Comparison of ENCODE assay signal across 23 cellular contexts in the genomic region with DNA sequence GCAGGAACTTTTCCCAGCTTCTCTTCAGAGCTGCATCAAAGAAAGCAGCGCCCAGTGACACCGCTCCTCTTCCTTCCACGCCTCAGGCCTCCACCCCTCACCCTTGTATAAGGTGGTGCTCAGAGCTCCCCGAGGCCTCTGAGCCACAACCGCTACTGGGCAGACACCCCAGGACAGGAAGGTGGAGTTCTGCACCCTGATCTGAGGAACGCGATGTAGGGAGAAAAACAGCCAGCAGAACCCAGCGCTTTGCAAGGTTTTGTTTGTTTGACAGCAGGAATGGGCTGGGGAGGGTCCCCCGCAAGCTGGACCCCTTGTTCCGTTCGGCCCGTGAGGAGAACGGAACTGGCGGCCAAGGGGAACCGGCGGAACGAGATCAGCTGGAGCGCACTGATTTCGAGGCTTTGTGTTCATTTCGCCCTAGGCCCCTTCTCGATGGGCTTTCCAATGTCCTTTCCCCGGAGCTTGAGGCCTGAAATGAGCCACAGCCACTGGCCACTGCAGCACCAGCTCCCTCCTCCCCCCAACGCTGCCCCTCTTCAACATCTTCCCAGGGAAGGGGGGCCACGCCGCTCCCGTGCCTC.
"Had no signal": no experiment of that assay in that cellular context is flagged by ENCODE, and none has a peak within 500 bp of the region (broad histone marks: within the 10 kb centered on the region; RNA-seq: fewer than 3 reads in every experiment).

No MANE protein-coding gene starts in this region.

- H3K9me3 Mint-ChIP-seq: activated CD4-positive, alpha-beta memory T cell treated with anti-CD3 and anti-CD28 coated beads for 36 hours; activated T-helper 2 cell treated with anti-CD3 and anti-CD28 coated beads, Interferon-gamma antibody, Interleukin-2, Interleukin-4, amounts not matched to agents 10 μg/mL and 5 μg/mL and 100 μg/mL, durations not matched to agents 14 hours and 24 hours and 36 hours; brain; stimulated activated naive CD8-positive, alpha-beta T cell treated with anti-CD3 and anti-CD28 coated beads, Interleukin-15, amount 100 ng/mL, for 72 hours; T-helper 2 cell treated with Interferon-gamma antibody and Interleukin-4, amounts not matched to agents 5 μg/mL and 100 μg/mL, for 36 hours; type B pancreatic cell; WTC11 had no signal

- H3K27ac ChIP-seq: dorsolateral prefrontal cortex, prostate gland, right atrium auricular region, suprapubic skin had no signal

- H3K27me3 Mint-ChIP-seq: activated CD4-positive, alpha-beta memory T cell treated with anti-CD3 and anti-CD28 coated beads for 36 hours; activated CD4-positive, alpha-beta T cell treated with anti-CD3 and anti-CD28 coated beads for 36 hours; stimulated activated naive CD8-positive, alpha-beta T cell treated with anti-CD3 and anti-CD28 coated beads, Interleukin-15, amount 100 ng/mL, for 72 hours; type B pancreatic cell had no signal

- DNase-seq: activated CD4-positive, alpha-beta memory T cell treated with anti-CD3 and anti-CD28 coated beads for 36 hours; activated CD4-positive, alpha-beta T cell treated with anti-CD3 and anti-CD28 coated beads for 36 hours; activated naive CD4-positive, alpha-beta T cell treated with Interleukin-2 at 50 U/mL for 16 hours; anterior cingulate cortex; central memory CD4-positive, alpha-beta T cell; erythroblast; foreskin melanocyte; glutamatergic neuron; hypothalamus had no signal

- H3K27me3 ChIP-seq: dorsolateral prefrontal cortex, right atrium auricular region, suprapubic skin had no signal

- H3K4me3 ChIP-seq: dorsolateral prefrontal cortex, prostate gland, right atrium auricular region, suprapubic skin had no signal

- H3K9me3 ChIP-seq: prostate gland, right atrium auricular region, suprapubic skin had no signal

- H3K4me3 Mint-ChIP-seq: activated CD4-positive, alpha-beta memory T cell treated with anti-CD3 and anti-CD28 coated beads for 36 hours; activated CD4-positive, alpha-beta T cell treated with anti-CD3 and anti-CD28 coated beads for 36 hours; stimulated activated naive CD8-positive, alpha-beta T cell treated with anti-CD3 and anti-CD28 coated beads, Interleukin-15, amount 100 ng/mL, for 72 hours; T-helper 2 cell treated with Interferon-gamma antibody and Interleukin-4, amounts not matched to agents 5 μg/mL and 100 μg/mL, for 36 hours; type B pancreatic cell; WTC11 had no signal

- H3K27ac Mint-ChIP-seq: activated CD4-positive, alpha-beta memory T cell treated with anti-CD3 and anti-CD28 coated beads for 36 hours; activated CD4-positive, alpha-beta T cell treated with anti-CD3 and anti-CD28 coated beads for 36 hours; activated T-helper 2 cell treated with anti-CD3 and anti-CD28 coated beads, Interferon-gamma antibody, Interleukin-2, Interleukin-4, amounts not matched to agents 10 μg/mL and 5 μg/mL and 100 μg/mL, durations not matched to agents 14 hours and 24 hours and 36 hours; T-helper 2 cell treated with Interferon-gamma antibody and Interleukin-4, amounts not matched to agents 5 μg/mL and 100 μg/mL, for 36 hours; type B pancreatic cell; WTC11 had no signal

- ATAC-seq: activated CD4-positive, alpha-beta T cell treated with anti-CD3 and anti-CD28 coated beads for 36 hours; left lobe of liver; stimulated activated naive CD8-positive, alpha-beta T cell treated with anti-CD3 and anti-CD28 coated beads, Interleukin-15, amount 100 ng/mL, for 72 hours; WTC11 had no signal

- FAIRE-seq: colon, keratinocyte, TTC549 had no signal

- H3K36me3 Mint-ChIP-seq: type B pancreatic cell had no signal
